Comparison of ENCODE assay signal across 17 cellular contexts in genomic region chr1:222373831-222374603, GRCh38.
DNase-seq lines count a peak whose midpoint lies in the region; ATAC-seq lines count a peak whose summit lies in the region.
"Had no signal": no experiment of that assay in that cellular context is flagged by ENCODE, and none has a peak within 500 bp of the region (broad histone marks: within the 10 kb centered on the region; RNA-seq: fewer than 3 reads in every experiment).

No MANE protein-coding gene starts in this region.

- no peak for ATAC-seq in GM18511 (IDR thresholded peaks at IDR 0.05; ENCODE audit: unreplicated experiment)

- DNase-seq in A172 (ENCODE audit: low spot score), result peak; percentile 19
- DNase-seq in ELF-1 (ENCODE audit: low read depth, low spot score), result peak; percentile 18
- peak; percentile 77 for DNase-seq in epidermal melanocyte (ENCODE audit: insufficient read length, low spot score)
- peak; percentile 4 for DNase-seq in midbrain (lab: John Stamatoyannopoulos, UW)
- no peak for DNase-seq in activated naive CD4-positive, alpha-beta T cell (lab: John Stamatoyannopoulos, UW)
- no peak for DNase-seq in NCI-H128 (lab: John Stamatoyannopoulos, UW; ENCODE audit: unreplicated experiment)
- no peak for DNase-seq in activated CD4-positive, alpha-beta T cell treated with anti-CD3 and anti-CD28 coated beads, Interleukin-2, amount 50 U/mL, for 48 hours
- DNase-seq: C1 segment of cervical spinal cord, Caco-2, DMS153, HCEC 1CT, KG1, NCI-H1048, NCI-H146, NCI-H2081, NCI-H510A had no signal

Comparison
In these comparisons a context has a peak if more than half of its experiments do, and no peak if none do; other contexts are left out.
1. DNase-seq: peak in A172 (single experiment), ELF-1 (single experiment), epidermal melanocyte (single experiment) and midbrain (single experiment); none in activated naive CD4-positive, alpha-beta T cell (0 of 4), NCI-H128 (single experiment) and activated CD4-positive, alpha-beta T cell treated with anti-CD3 and anti-CD28 coated beads, Interleukin-2, amount 50 U/mL, for 48 hours (0 of 2).